In genomic region chr17:68176770-68177169, GRCh38 we compare ENCODE assay signal across 16 cellular contexts.
"Had no signal": no experiment of that assay in that cellular context is flagged by ENCODE, and none has a peak within 500 bp of the region (broad histone marks: within the 10 kb centered on the region; RNA-seq: fewer than 3 reads in every experiment).

No MANE protein-coding gene starts in this region.

- H3K4me1 ChIP-seq: foreskin keratinocyte, psoas muscle, testis had no signal

- ATAC-seq: foreskin keratinocyte; psoas muscle; sciatic nerve; stimulated activated naive CD8-positive, alpha-beta T cell treated with anti-CD3 and anti-CD28 coated beads, Interleukin-15, amount 100 ng/mL, for 72 hours had no signal

- H3K4me3 ChIP-seq: psoas muscle, spleen, testis had no signal

- H3K27ac Mint-ChIP-seq: activated T-helper 1 cell treated with anti-CD3 and anti-CD28 coated beads, Interleukin-12 subunit alpha, Interleukin-12 subunit beta, Interleukin-2, Interleukin-4 antibody, amounts not matched to agents 30 ng/mL and 10 ng/mL and 1 ng/mL, durations not matched to agents 14 hours and 24 hours and 36 hours; immature natural killer cell; nephron; stimulated activated naive CD8-positive, alpha-beta T cell treated with anti-CD3 and anti-CD28 coated beads, Interleukin-15, amount 100 ng/mL, for 72 hours had no signal

- H3K36me3 ChIP-seq: spleen had no signal

- H3K4me3 Mint-ChIP-seq: activated T-helper 1 cell treated with anti-CD3 and anti-CD28 coated beads, Interleukin-12 subunit alpha, Interleukin-12 subunit beta, Interleukin-2, Interleukin-4 antibody, amounts not matched to agents 30 ng/mL and 10 ng/mL and 1 ng/mL, durations not matched to agents 14 hours and 24 hours and 36 hours; immature natural killer cell; nephron; stimulated activated naive CD8-positive, alpha-beta T cell treated with anti-CD3 and anti-CD28 coated beads, Interleukin-15, amount 100 ng/mL, for 72 hours had no signal

- H3K9me3 ChIP-seq: psoas muscle, testis had no signal

- DNase-seq: activated CD4-positive, alpha-beta T cell treated with anti-CD3 and anti-CD28 coated beads for 48 hours; activated naive CD4-positive, alpha-beta T cell treated with Interleukin-2 at 50 U/mL for 16 hours; anterior cingulate cortex; cortex of kidney; effector CD8-positive, alpha-beta T cell; foreskin keratinocyte; glutamatergic neuron; immature natural killer cell; psoas muscle; spleen; stimulated activated naive CD8-positive, alpha-beta T cell treated with anti-CD3 and anti-CD28 coated beads, Interleukin-15, amount 100 ng/mL, for 72 hours; T-helper 1 cell; testis had no signal

- H3K27me3 ChIP-seq: foreskin keratinocyte, spleen, testis had no signal

- H3K9me3 Mint-ChIP-seq: activated T-helper 1 cell treated with anti-CD3 and anti-CD28 coated beads, Interleukin-12 subunit alpha, Interleukin-12 subunit beta, Interleukin-2, Interleukin-4 antibody, amounts not matched to agents 30 ng/mL and 10 ng/mL and 1 ng/mL, durations not matched to agents 14 hours and 24 hours and 36 hours; nephron; stimulated activated naive CD8-positive, alpha-beta T cell treated with anti-CD3 and anti-CD28 coated beads, Interleukin-15, amount 100 ng/mL, for 72 hours had no signal
